Comparison of ENCODE assay signal across 32 cellular contexts in the genomic region with DNA sequence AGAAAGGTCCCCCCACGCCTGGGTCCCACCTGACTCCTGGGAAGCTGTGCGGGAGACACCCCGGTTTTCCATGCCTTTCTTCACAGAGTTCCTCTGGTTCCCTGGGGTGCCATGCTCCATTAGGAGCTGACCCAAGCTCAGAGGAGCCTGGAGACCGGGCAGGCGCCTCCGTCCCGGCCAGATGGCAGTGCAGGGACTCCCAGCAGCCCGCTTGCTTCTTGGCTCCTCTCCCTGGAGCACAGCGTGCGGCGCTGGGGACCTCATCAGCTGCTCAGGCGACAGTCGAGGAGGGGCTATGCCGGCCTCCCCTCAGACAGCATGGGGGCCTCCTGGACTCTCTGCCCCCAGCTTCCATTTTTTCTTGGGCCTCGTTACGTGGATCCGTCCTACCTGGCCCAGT.
"Had no signal": no experiment of that assay in that cellular context is flagged by ENCODE, and none has a peak within 500 bp of the region (broad histone marks: within the 10 kb centered on the region; RNA-seq: fewer than 3 reads in every experiment).

No MANE protein-coding gene starts in this region.

- ATAC-seq: activated CD4-positive, alpha-beta T cell treated with anti-CD3 and anti-CD28 coated beads for 36 hours; activated CD8-positive, alpha-beta memory T cell treated with anti-CD3 and anti-CD28 coated beads, Interleukin-2, amount 10 ng/mL, durations not matched to agents 7 days and 5 days; activated CD8-positive, alpha-beta T cell treated with anti-CD3 and anti-CD28 coated beads, Interleukin-2, amount 10 ng/mL, durations not matched to agents 7 days and 5 days; activated naive CD4-positive, alpha-beta T cell treated with anti-CD3 and anti-CD28 coated beads, Interleukin-2, amount 50 U/mL, for 72 hours; effector memory CD8-positive, alpha-beta T cell; gastroesophageal sphincter; heart right ventricle; T-helper 17 cell had no signal

- H3K36me3 ChIP-seq: brain microvascular endothelial cell, esophagus squamous epithelium, heart right ventricle had no signal

- H3K4me1 ChIP-seq: esophagus squamous epithelium, gastroesophageal sphincter had no signal

- FAIRE-seq: astrocyte, bronchial epithelial cell, colon, endothelial cell of umbilical vein had no signal

- H3K27ac ChIP-seq: brain microvascular endothelial cell, epithelial cell of prostate, esophagus squamous epithelium, gastroesophageal sphincter, heart right ventricle had no signal

- DNase-seq: activated CD4-positive, alpha-beta memory T cell treated with anti-CD3 and anti-CD28 coated beads for 36 hours; activated CD4-positive, alpha-beta T cell treated with anti-CD3 and anti-CD28 coated beads for 36 hours; activated CD4-positive, alpha-beta T cell treated with anti-CD3 and anti-CD28 coated beads, Interleukin-2, amount 10 ng/mL, durations not matched to agents 24 days and 14 days; activated CD4-positive, CD25-positive, alpha-beta regulatory T cell; activated CD4-positive, CD25-positive, alpha-beta regulatory T cell treated with anti-CD3 and anti-CD28 coated beads, Interleukin-2, amount 50 U/mL, for 72 hours; activated CD8-positive, alpha-beta memory T cell treated with anti-CD3 and anti-CD28 coated beads, Interleukin-2, amount 10 ng/mL, durations not matched to agents 7 days and 5 days; activated CD8-positive, alpha-beta memory T cell treated with anti-CD3 and anti-CD28 coated beads, Interleukin-2, amount 50 U/mL, for 4 hours; activated CD8-positive, alpha-beta T cell treated with anti-CD3 and anti-CD28 coated beads, Interleukin-2, amount 10 ng/mL, durations not matched to agents 7 days and 5 days; activated effector memory CD4-positive, alpha-beta T cell treated with anti-CD3 and anti-CD28 coated beads, Interleukin-2, amount 50 U/mL, for 16 hours; activated naive CD4-positive, alpha-beta T cell treated with anti-CD3 and anti-CD28 coated beads, Interleukin-2, amount 10 ng/mL, durations not matched to agents 7 days and 5 days; activated naive CD8-positive, alpha-beta T cell treated with anti-CD3 and anti-CD28 coated beads, Interleukin-2, amount 10 ng/mL, durations not matched to agents 7 days and 5 days; activated T-cell treated with anti-CD3 and anti-CD28 coated beads, Interleukin-2, amount 50 U/mL, for 1 hour; activated T-cell treated with anti-CD3 and anti-CD28 coated beads, Interleukin-2, amount 50 U/mL, for 48 hours; brain microvascular endothelial cell; cerebellar nuclear complex; cortex of kidney; dermis blood vessel endothelial cell; effector CD4-positive, alpha-beta T cell; effector memory CD8-positive, alpha-beta T cell; esophagus squamous epithelium; foreskin melanocyte; heart right ventricle; T-helper 1 cell; T-helper 17 cell; T1000 had no signal

- H3K4me3 ChIP-seq: esophagus squamous epithelium, gastroesophageal sphincter, heart right ventricle had no signal

- H3K27me3 ChIP-seq: brain microvascular endothelial cell had no signal

- H3K9me3 ChIP-seq: esophagus squamous epithelium, gastroesophageal sphincter, heart right ventricle had no signal
